Comparison of ENCODE assay signal across 24 cellular contexts in genomic region chr5:167802755-167803431, GRCh38.
A peak's percentile ranks its signal among the peaks of the same experiment; 100 is the strongest.
DNase-seq lines count a peak whose midpoint lies in the region; ATAC-seq and TF ChIP-seq lines count a peak whose summit lies in the region.
"Had no signal": no experiment of that assay in that cellular context is flagged by ENCODE, and none has a peak within 500 bp of the region (broad histone marks: within the 10 kb centered on the region; RNA-seq: fewer than 3 reads in every experiment).

No MANE protein-coding gene starts in this region.

- no peak for ATAC-seq in GM18858 (IDR thresholded peaks at IDR 0.05; ENCODE audit: unreplicated experiment)
- no peak for ATAC-seq in HG03520 (IDR thresholded peaks at IDR 0.05; ENCODE audit: unreplicated experiment)
- ATAC-seq: activated CD8-positive, alpha-beta memory T cell treated with anti-CD3 and anti-CD28 coated beads, Interleukin-2, amount 10 ng/mL, durations not matched to agents 7 days and 5 days; natural killer cell treated with Interleukin-12 subunit alpha and Interleukin-12 subunit beta and Interleukin-15 and Interleukin-18, amount 100 ng/mL, for 72 hours; psoas muscle; stimulated activated effector memory CD8-positive, alpha-beta T cell treated with anti-CD3 and anti-CD28 coated beads, Interleukin-12 subunit alpha, Interleukin-12 subunit beta, amount 100 ng/mL, for 72 hours had no signal

- H3K27ac ChIP-seq in HUES48 (ENCODE audit: low read depth, low read length) (peak overlapping the region; percentile 9), RWPE1 (no peak overlapping the region)
- H3K27ac ChIP-seq: psoas muscle, SJCRH30, spleen, tibial artery had no signal

- H3K9ac ChIP-seq in HUES48 (ENCODE audit: low read depth, low read length), result no peak overlapping the region

- peak; percentile 38 for DNase-seq in A172 (ENCODE audit: low spot score)
- DNase-seq in choroid plexus epithelial cell (ENCODE audit: low read depth), result peak; percentile 33
- DNase-seq in kidney glomerular epithelial cell (lab: John Stamatoyannopoulos, UW), result peak; percentile 43
- no peak for DNase-seq in Ammon's horn (ENCODE audit: low spot score)
- no peak for DNase-seq in RWPE1 (ENCODE audit: low spot score)
- DNase-seq: activated CD4-positive, CD25-positive, alpha-beta regulatory T cell treated with anti-CD3 and anti-CD28 coated beads, Interleukin-2, amount 50 U/mL, for 72 hours; activated CD8-positive, alpha-beta memory T cell treated with anti-CD3 and anti-CD28 coated beads, Interleukin-2, amount 10 ng/mL, durations not matched to agents 7 days and 5 days; activated naive CD4-positive, alpha-beta T cell; anterior cingulate cortex; HFFc6; IMR-90; MV-4-11; NCI-H2029 treated with DMSO at 0.1 percent for 48 hours; NCI-H510A; psoas muscle; SJCRH30; spleen; T1000; tibial artery had no signal

- no peaks in the 10 kb centered on the region for H3K27me3 ChIP-seq in HUES48 (ENCODE audit: control insufficient read depth, insufficient read depth, low read length)
- H3K27me3 ChIP-seq: SJCRH30, spleen, tibial artery had no signal

- peaks cover 14% of the 10 kb centered on the region for H3K4me1 ChIP-seq in HUES48 (ENCODE audit: control insufficient read depth, insufficient read depth, low read length)
- H3K4me1 ChIP-seq: psoas muscle, spleen had no signal

- CTCF ChIA-PET in RWPE1 (lab: Yijun Ruan, JAX), result no interaction called here

- TF ChIP-seq CTCF in choroid plexus epithelial cell (conservative IDR thresholded peaks at IDR 0.05; ENCODE audit: low read depth, low read length), result no peak
- TF ChIP-seq CTCF in RWPE1 (conservative IDR thresholded peaks at IDR 0.05; ENCODE audit: low read depth), result no peak

- no peaks in the 10 kb centered on the region for H3K9me3 ChIP-seq in HUES48 (ENCODE audit: control insufficient read depth, insufficient read depth, low read length)
- H3K9me3 ChIP-seq: psoas muscle, SJCRH30, spleen, tibial artery had no signal

- H3K36me3 ChIP-seq in HUES48 (ENCODE audit: control insufficient read depth, insufficient read depth, low read length), result no peaks in the 10 kb centered on the region
- H3K36me3 ChIP-seq: SJCRH30, spleen, tibial artery had no signal

- POLR2A ChIA-PET in RWPE1 (lab: Yijun Ruan, JAX; ENCODE audit: low non-redundant PET), result no interaction called here

- H3K4me3 ChIP-seq in HUES48 (ENCODE audit: low read depth, low read length) (no peak overlapping the region), choroid plexus epithelial cell (ENCODE audit: low read depth, low read length) (no peak overlapping the region)
- H3K4me3 ChIP-seq: psoas muscle, SJCRH30, spleen, tibial artery had no signal

Comparison
In these comparisons a context has a peak if more than half of its experiments do, and no peak if none do; other contexts are left out.
1. DNase-seq: peak in A172 (single experiment), choroid plexus epithelial cell (single experiment) and kidney glomerular epithelial cell (single experiment); none in Ammon's horn (single experiment) and RWPE1 (single experiment).